In the genomic region with DNA sequence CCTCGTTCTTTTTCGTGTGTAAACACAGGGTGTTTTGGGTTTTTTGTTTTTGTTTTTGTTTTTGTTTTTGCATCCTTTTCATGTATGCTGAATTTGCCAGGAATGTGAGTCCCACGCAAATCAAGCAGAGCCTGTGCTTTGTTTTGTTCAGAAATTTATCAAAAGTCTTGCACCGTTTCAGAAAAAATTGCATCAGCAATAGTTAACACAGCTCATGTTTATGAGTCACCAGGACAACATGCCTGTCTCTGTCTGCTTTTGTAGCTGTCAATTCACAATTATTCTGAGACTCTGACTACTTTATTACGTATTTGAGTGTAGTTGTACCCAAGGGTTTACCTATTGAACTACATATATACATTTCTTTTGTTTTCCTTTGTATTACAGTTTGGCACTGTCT, we compare ENCODE assay signal across 1 cellular context.
TF ChIP-seq lines count a peak whose summit lies in the region.

No MANE protein-coding gene starts in this region.

TF ChIP-seq in HepG2, 621 proteins besides CTCF, POLR2A, EP300 and RAD21 (continues in another document):
- TF ChIP-seq, protein P1, sequence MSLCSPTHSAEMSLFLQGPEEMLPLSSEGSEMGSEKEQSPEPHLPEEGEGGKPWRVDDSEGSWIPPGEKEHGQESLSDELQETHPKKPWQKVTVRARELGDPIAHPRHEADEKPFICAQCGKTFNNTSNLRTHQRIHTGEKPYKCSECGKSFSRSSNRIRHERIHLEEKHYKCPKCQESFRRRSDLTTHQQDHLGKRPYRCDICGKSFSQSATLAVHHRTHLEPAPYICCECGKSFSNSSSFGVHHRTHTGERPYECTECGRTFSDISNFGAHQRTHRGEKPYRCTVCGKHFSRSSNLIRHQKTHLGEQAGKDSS (CRISPR knock-in tag; IDR thresholded peaks at IDR 0.05; ENCODE audit: borderline replicate concordance, low read depth): no peak
- TF ChIP-seq, protein P2, sequence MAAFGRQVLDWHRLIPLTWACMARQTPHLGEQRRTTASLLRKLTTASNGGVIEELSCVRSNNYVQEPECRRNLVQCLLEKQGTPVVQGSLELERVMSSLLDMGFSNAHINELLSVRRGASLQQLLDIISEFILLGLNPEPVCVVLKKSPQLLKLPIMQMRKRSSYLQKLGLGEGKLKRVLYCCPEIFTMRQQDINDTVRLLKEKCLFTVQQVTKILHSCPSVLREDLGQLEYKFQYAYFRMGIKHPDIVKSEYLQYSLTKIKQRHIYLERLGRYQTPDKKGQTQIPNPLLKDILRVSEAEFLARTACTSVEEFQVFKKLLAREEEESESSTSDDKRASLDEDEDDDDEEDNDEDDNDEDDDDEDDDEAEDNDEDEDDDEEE (CRISPR knock-in tag; IDR thresholded peaks at IDR 0.05): no peak
- TF ChIP-seq, protein P3, sequence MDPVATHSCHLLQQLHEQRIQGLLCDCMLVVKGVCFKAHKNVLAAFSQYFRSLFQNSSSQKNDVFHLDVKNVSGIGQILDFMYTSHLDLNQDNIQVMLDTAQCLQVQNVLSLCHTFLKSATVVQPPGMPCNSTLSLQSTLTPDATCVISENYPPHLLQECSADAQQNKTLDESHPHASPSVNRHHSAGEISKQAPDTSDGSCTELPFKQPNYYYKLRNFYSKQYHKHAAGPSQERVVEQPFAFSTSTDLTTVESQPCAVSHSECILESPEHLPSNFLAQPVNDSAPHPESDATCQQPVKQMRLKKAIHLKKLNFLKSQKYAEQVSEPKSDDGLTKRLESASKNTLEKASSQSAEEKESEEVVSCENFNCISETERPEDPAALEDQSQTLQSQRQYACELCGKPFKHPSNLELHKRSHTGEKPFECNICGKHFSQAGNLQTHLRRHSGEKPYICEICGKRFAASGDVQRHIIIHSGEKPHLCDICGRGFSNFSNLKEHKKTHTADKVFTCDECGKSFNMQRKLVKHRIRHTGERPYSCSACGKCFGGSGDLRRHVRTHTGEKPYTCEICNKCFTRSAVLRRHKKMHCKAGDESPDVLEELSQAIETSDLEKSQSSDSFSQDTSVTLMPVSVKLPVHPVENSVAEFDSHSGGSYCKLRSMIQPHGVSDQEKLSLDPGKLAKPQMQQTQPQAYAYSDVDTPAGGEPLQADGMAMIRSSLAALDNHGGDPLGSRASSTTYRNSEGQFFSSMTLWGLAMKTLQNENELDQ (CRISPR knock-in tag; IDR thresholded peaks at IDR 0.05; ENCODE audit: borderline replicate concordance): no peak
- TF ChIP-seq ZNF737 (CRISPR knock-in tag; IDR thresholded peaks at IDR 0.05; ENCODE audit: borderline replicate concordance) (no peak), CHCHD3 (CRISPR knock-in tag; IDR thresholded peaks at IDR 0.05) (no peak), IKZF4 (CRISPR knock-in tag; IDR thresholded peaks at IDR 0.05; ENCODE audit: borderline replicate concordance, low read depth, not compliant biosample characterization) (no peak), RAD51 (IDR thresholded peaks at IDR 0.05; ENCODE audit: borderline replicate concordance) (no peak), MAFK (conservative IDR thresholded peaks at IDR 0.05 in 1 of 2, IDR thresholded peaks at IDR 0.05 in 1 of 2; ENCODE audit: low read length in 2 of 2) (no peak), FOXJ3 (CRISPR knock-in tag; IDR thresholded peaks at IDR 0.05; ENCODE audit: borderline replicate concordance) (peak; percentile 42; the same call in 1 of the 2 replicates), ZMAT3 (CRISPR knock-in tag; conservative IDR thresholded peaks at IDR 0.05) (no peak), MAFG (CRISPR knock-in tag; IDR thresholded peaks at IDR 0.05) (no peak), KLF16 (CRISPR knock-in tag; IDR thresholded peaks at IDR 0.05) (0 out of 4 replicates have a peak, but pooled peaks of 1 of the 2 experiments have one; percentile 36), ZKSCAN1 (IDR thresholded peaks at IDR 0.05; ENCODE audit: low read length) (no peak), NR2F1 (CRISPR knock-in tag; IDR thresholded peaks at IDR 0.05) (no peak), ZNF883 (CRISPR knock-in tag; IDR thresholded peaks at IDR 0.05; ENCODE audit: not compliant biosample characterization) (no peak), CEBPG (CRISPR knock-in tag; IDR thresholded peaks at IDR 0.05) (peak; percentile 94), ZSCAN12 (CRISPR knock-in tag; IDR thresholded peaks at IDR 0.05) (no peak), ZNF570 (CRISPR knock-in tag; IDR thresholded peaks at IDR 0.05; ENCODE audit: borderline replicate concordance) (no peak), ADNP (CRISPR knock-in tag; IDR thresholded peaks at IDR 0.05) (no peak), KLF11 (CRISPR knock-in tag; IDR thresholded peaks at IDR 0.05) (no peak), HNRNPK (IDR thresholded peaks at IDR 0.05; ENCODE audit: low read depth, low read length, poor library complexity, severe bottlenecking) (no peak), YEATS4 (CRISPR knock-in tag; IDR thresholded peaks at IDR 0.05; ENCODE audit: borderline replicate concordance) (no peak), ATF1 (CRISPR knock-in tag; IDR thresholded peaks at IDR 0.05) (no peak), CBX1 (IDR thresholded peaks at IDR 0.05; ENCODE audit: low read depth) (no peak), AGO1 (IDR thresholded peaks at IDR 0.05; ENCODE audit: low read depth, low read length, poor library complexity, severe bottlenecking) (no peak), FOSL1 (CRISPR knock-in tag; IDR thresholded peaks at IDR 0.05; ENCODE audit: borderline replicate concordance) (peak; percentile 54; the same call in 1 of the 2 replicates), NFATC3 (CRISPR knock-in tag; IDR thresholded peaks at IDR 0.05) (no peak), TSC22D2 (CRISPR knock-in tag; IDR thresholded peaks at IDR 0.05; ENCODE audit: borderline replicate concordance) (no peak), CCAR2 (optimal IDR thresholded peaks at IDR 0.05; ENCODE audit: low read depth, low read length) (no peak), JUN (CRISPR knock-in tag; IDR thresholded peaks at IDR 0.05) (no peak), FLYWCH1 (CRISPR knock-in tag; IDR thresholded peaks at IDR 0.05) (no peak), YY1 (IDR thresholded peaks at IDR 0.05; ENCODE audit: insufficient read depth, insufficient replicate concordance, low read depth, low read length) (no peak), ARNT (IDR thresholded peaks at IDR 0.05) (no peak), ATAD3A (CRISPR knock-in tag; IDR thresholded peaks at IDR 0.05) (no peak), ISL2 (CRISPR knock-in tag; IDR thresholded peaks at IDR 0.05) (no peak), GATAD1 (CRISPR knock-in tag; IDR thresholded peaks at IDR 0.05) (no peak)
- TF ChIP-seq, protein P4, sequence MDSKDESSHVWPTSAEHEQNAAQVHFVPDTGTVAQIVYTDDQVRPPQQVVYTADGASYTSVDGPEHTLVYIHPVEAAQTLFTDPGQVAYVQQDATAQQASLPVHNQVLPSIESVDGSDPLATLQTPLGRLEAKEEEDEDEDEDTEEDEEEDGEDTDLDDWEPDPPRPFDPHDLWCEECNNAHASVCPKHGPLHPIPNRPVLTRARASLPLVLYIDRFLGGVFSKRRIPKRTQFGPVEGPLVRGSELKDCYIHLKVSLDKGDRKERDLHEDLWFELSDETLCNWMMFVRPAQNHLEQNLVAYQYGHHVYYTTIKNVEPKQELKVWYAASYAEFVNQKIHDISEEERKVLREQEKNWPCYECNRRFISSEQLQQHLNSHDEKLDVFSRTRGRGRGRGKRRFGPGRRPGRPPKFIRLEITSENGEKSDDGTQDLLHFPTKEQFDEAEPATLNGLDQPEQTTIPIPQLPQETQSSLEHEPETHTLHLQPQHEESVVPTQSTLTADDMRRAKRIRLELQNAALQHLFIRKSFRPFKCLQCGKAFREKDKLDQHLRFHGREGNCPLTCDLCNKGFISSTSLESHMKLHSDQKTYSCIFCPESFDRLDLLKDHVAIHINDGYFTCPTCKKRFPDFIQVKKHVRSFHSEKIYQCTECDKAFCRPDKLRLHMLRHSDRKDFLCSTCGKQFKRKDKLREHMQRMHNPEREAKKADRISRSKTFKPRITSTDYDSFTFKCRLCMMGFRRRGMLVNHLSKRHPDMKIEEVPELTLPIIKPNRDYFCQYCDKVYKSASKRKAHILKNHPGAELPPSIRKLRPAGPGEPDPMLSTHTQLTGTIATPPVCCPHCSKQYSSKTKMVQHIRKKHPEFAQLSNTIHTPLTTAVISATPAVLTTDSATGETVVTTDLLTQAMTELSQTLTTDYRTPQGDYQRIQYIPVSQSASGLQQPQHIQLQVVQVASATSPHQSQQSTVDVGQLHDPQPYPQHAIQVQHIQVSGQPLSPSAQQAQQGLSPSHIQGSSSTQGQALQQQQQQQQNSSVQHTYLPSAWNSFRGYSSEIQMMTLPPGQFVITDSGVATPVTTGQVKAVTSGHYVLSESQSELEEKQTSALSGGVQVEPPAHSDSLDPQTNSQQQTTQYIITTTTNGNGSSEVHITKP (CRISPR knock-in tag; IDR thresholded peaks at IDR 0.05; ENCODE audit: low read depth): no peak
- TF ChIP-seq, protein P5, sequence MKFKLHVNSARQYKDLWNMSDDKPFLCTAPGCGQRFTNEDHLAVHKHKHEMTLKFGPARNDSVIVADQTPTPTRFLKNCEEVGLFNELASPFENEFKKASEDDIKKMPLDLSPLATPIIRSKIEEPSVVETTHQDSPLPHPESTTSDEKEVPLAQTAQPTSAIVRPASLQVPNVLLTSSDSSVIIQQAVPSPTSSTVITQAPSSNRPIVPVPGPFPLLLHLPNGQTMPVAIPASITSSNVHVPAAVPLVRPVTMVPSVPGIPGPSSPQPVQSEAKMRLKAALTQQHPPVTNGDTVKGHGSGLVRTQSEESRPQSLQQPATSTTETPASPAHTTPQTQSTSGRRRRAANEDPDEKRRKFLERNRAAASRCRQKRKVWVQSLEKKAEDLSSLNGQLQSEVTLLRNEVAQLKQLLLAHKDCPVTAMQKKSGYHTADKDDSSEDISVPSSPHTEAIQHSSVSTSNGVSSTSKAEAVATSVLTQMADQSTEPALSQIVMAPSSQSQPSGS (CRISPR knock-in tag; IDR thresholded peaks at IDR 0.05): no peak
- TF ChIP-seq, protein P6, sequence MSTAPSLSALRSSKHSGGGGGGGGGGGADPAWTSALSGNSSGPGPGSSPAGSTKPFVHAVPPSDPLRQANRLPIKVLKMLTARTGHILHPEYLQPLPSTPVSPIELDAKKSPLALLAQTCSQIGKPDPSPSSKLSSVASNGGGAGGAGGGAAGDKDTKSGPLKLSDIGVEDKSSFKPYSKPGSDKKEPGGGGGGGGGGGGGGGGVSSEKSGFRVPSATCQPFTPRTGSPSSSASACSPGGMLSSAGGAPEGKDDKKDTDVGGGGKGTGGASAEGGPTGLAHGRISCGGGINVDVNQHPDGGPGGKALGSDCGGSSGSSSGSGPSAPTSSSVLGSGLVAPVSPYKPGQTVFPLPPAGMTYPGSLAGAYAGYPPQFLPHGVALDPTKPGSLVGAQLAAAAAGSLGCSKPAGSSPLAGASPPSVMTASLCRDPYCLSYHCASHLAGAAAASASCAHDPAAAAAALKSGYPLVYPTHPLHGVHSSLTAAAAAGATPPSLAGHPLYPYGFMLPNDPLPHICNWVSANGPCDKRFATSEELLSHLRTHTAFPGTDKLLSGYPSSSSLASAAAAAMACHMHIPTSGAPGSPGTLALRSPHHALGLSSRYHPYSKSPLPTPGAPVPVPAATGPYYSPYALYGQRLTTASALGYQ (CRISPR knock-in tag; IDR thresholded peaks at IDR 0.05): no peak
- TF ChIP-seq, protein P7, sequence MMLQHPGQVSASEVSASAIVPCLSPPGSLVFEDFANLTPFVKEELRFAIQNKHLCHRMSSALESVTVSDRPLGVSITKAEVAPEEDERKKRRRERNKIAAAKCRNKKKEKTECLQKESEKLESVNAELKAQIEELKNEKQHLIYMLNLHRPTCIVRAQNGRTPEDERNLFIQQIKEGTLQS (CRISPR knock-in tag; IDR thresholded peaks at IDR 0.05): 0 out of 2 replicates have a peak, but pooled peaks have one; percentile 50
- TF ChIP-seq, protein P8, sequence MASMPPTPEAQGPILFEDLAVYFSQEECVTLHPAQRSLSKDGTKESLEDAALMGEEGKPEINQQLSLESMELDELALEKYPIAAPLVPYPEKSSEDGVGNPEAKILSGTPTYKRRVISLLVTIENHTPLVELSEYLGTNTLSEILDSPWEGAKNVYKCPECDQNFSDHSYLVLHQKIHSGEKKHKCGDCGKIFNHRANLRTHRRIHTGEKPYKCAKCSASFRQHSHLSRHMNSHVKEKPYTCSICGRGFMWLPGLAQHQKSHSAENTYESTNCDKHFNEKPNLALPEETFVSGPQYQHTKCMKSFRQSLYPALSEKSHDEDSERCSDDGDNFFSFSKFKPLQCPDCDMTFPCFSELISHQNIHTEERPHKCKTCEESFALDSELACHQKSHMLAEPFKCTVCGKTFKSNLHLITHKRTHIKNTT (CRISPR knock-in tag; IDR thresholded peaks at IDR 0.05): no peak
- TF ChIP-seq, protein P9, sequence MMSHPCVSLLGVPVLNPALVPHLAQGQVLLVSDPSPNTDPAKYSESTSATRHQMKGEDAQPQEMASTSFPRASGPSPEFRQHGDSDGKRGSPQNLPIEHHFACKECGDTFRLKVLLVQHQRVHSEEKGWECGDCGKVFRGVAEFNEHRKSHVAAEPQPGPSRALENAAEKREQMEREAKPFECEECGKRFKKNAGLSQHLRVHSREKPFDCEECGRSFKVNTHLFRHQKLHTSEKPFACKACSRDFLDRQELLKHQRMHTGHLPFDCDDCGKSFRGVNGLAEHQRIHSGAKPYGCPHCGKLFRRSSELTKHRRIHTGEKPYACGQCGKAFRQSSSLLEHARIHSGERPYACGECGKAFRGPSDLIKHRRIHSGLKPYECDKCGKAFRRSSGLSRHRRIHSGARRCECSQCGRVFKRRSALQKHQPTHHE (CRISPR knock-in tag; IDR thresholded peaks at IDR 0.05; ENCODE audit: borderline replicate concordance): no peak
- TF ChIP-seq, protein P10, sequence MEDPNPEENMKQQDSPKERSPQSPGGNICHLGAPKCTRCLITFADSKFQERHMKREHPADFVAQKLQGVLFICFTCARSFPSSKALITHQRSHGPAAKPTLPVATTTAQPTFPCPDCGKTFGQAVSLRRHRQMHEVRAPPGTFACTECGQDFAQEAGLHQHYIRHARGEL (CRISPR knock-in tag; IDR thresholded peaks at IDR 0.05): no peak
- TF ChIP-seq, protein P11, sequence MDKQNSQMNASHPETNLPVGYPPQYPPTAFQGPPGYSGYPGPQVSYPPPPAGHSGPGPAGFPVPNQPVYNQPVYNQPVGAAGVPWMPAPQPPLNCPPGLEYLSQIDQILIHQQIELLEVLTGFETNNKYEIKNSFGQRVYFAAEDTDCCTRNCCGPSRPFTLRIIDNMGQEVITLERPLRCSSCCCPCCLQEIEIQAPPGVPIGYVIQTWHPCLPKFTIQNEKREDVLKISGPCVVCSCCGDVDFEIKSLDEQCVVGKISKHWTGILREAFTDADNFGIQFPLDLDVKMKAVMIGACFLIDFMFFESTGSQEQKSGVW (CRISPR knock-in tag; IDR thresholded peaks at IDR 0.05; ENCODE audit: borderline replicate concordance): no peak
- TF ChIP-seq, protein P12, sequence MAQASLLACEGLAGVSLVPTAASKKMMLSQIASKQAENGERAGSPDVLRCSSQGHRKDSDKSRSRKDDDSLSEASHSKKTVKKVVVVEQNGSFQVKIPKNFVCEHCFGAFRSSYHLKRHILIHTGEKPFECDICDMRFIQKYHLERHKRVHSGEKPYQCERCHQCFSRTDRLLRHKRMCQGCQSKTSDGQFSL (CRISPR knock-in tag; IDR thresholded peaks at IDR 0.05): no peak
